ENCODE assay signal across 8 cellular contexts in the genomic region with DNA sequence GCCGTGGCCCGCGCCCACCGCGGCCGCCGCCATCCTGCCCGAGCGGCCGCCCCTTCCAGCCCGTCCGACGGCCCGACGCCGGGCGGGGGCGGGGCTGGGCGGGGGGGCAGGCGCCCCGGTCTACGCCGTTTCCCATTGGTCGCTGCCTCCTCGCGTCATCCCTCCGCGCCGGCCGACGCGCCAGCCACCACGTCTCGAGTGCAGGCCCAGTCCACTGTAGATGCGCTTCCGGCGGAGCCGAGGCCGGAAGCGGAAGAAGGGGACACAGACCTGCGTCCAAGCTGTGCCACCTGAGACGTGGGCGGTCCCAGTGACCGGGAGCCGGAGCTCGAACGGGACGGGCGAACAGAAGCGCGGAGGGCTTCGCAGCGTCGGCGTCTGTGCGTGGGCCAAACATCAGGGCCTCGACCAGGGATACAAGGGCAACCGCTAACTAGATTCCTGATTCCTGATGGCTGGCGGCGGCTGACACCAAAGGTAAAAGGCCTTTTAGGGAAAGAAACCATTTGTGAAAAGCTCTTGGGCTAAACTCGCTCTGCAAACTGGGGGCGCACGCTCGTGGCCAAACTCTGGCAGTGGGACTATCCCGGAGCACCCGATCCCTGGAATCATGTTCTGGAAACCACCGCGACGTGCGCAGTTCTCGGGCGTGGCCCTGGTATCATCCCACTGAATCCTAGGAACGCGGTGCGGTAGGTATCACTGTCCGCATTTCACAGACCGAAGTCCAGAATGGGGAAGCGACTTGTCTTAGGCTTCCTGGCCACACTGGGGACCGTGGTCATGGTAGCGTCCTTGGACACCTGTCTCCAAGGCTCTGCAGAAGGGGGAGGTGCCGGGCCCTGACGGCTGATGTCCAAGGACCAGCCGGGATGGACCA. TPM values are rescaled to one million over a fixed set of nuclear protein-coding genes. Genes with fewer than 3 reads are reported as not detected.
DNase-seq lines count a peak whose midpoint lies in the region; ATAC-seq and TF ChIP-seq lines count a peak whose summit lies in the region.

A gene (minus strand): TSS at position 84 of the 880 bp plus-strand sequence. CDS start 51 bp downstream, at position 33.

- H3K27ac Mint-ChIP-seq in activated CD4-positive, alpha-beta T cell treated with anti-CD3 and anti-CD28 coated beads, Interleukin-2, amount 10 ng/mL, durations not matched to agents 7 days and 5 days: peak within 1 kb of the TSS; percentile 98

- POLR2A ChIA-PET in activated CD4-positive, alpha-beta T cell treated with anti-CD3 and anti-CD28 coated beads, Interleukin-2, amount 10 ng/mL, durations not matched to agents 7 days and 5 days (lab: Charles Lee): interaction anchor here (1.7 kb wide), 1 partner anchor 12 kb away, joined by 6 read pairs; no protein-coding TSS in a partner anchor

- TF ChIP-seq CTCF in coronary artery (IDR thresholded peaks at IDR 0.05): no peak

- H3K9me3 Mint-ChIP-seq in activated CD4-positive, alpha-beta T cell treated with anti-CD3 and anti-CD28 coated beads, Interleukin-2, amount 10 ng/mL, durations not matched to agents 7 days and 5 days: no peaks in the 10 kb centered on the region

- peaks cover 65% of the 10 kb centered on the region for H3K4me1 Mint-ChIP-seq in activated CD4-positive, alpha-beta T cell treated with anti-CD3 and anti-CD28 coated beads, Interleukin-2, amount 10 ng/mL, durations not matched to agents 7 days and 5 days

- H3K4me3 Mint-ChIP-seq in activated CD4-positive, alpha-beta T cell treated with anti-CD3 and anti-CD28 coated beads, Interleukin-2, amount 10 ng/mL, durations not matched to agents 7 days and 5 days: peak within 1 kb of the TSS; percentile 96

- H3K27ac ChIP-seq in coronary artery: peak within 1 kb of the TSS; percentile 65 to 87

- no peaks in the 10 kb centered on the region for H3K27me3 Mint-ChIP-seq in activated CD4-positive, alpha-beta T cell treated with anti-CD3 and anti-CD28 coated beads, Interleukin-2, amount 10 ng/mL, durations not matched to agents 7 days and 5 days

- H3K4me3 ChIP-seq in coronary artery: peak within 1 kb of the TSS; percentile 81

- peak; percentile 58 to 97 (median 92) for DNase-seq in C1 segment of cervical spinal cord (lab: John Stamatoyannopoulos, UW)
- DNase-seq in NCI-H526 (lab: John Stamatoyannopoulos, UW): peak; percentile 91 to 94
- DNase-seq in activated CD4-positive, alpha-beta T cell treated with anti-CD3 and anti-CD28 coated beads, Interleukin-2, amount 10 ng/mL, durations not matched to agents 7 days and 5 days: peak; percentile 93
- peak; percentile 97 for DNase-seq in coronary artery (ENCODE audit: low spot score)
- peak; percentile 95 to 97 for DNase-seq in left colon
- DNase-seq in stimulated activated CD4-positive, alpha-beta T cell treated with anti-CD3 and anti-CD28 coated beads, Interleukin-1b, Interleukin-23, amount 100 ng/mL, for 4 hours (ENCODE audit: low read depth in 2 of 2): peak; percentile 80 to 87

- intact Hi-C loops in left colon (cut with DNase I, micrococcal nuclease): no loop called here

- H3K36me3 Mint-ChIP-seq in activated CD4-positive, alpha-beta T cell treated with anti-CD3 and anti-CD28 coated beads, Interleukin-2, amount 10 ng/mL, durations not matched to agents 7 days and 5 days (ENCODE audit: low read depth): peaks cover 51% of the 10 kb centered on the region

- CTCF ChIA-PET in activated CD4-positive, alpha-beta T cell treated with anti-CD3 and anti-CD28 coated beads, Interleukin-2, amount 10 ng/mL, durations not matched to agents 7 days and 5 days (lab: Charles Lee): interaction anchor here (0.5 to 1.7 kb wide), 2 partner anchors 11 to 736 kb away, joined by 3 to 7 read pairs; no protein-coding TSS in a partner anchor

- ATAC-seq in GM19328 (IDR thresholded peaks at IDR 0.05; ENCODE audit: unreplicated experiment) (peak; percentile 76), HG03469 (IDR thresholded peaks at IDR 0.05; ENCODE audit: unreplicated experiment) (peak; percentile 50), left colon (peak; percentile 95)

RNA-seq across cellular contexts. Expression of the gene that starts here (rescaled TPM):
- total RNA-seq in activated CD4-positive, alpha-beta T cell treated with anti-CD3 and anti-CD28 coated beads, Interleukin-2, amount 10 ng/mL, durations not matched to agents 7 days and 5 days: 10 to 100 TPM; 40.6 to 43.1 TPM
- 10 to 100 TPM; 35.8 to 37.7 TPM for total RNA-seq in left colon

Comparison
In these comparisons a context has a peak if more than half of its experiments do, and no peak if none do; other contexts are left out.
1. Peak in every context shown above with its lines: DNase-seq, ATAC-seq, H3K4me3 ChIP-seq and H3K27ac ChIP-seq.